Comparison of ENCODE assay signal across 29 cellular contexts in genomic region chr14:55904086-55904485, GRCh38.
DNase-seq lines count a peak whose midpoint lies in the region; ATAC-seq, FAIRE-seq and TF ChIP-seq lines count a peak whose summit lies in the region.
"Had no signal": no experiment of that assay in that cellular context is flagged by ENCODE, and none has a peak within 500 bp of the region (broad histone marks: within the 10 kb centered on the region; RNA-seq: fewer than 3 reads in every experiment).

No MANE protein-coding gene starts in this region.

- H3K4me3 ChIP-seq in neuronal stem cell (ENCODE audit: low read length in 2 of 2): no peak overlapping the region
- no peak overlapping the region for H3K4me3 ChIP-seq in adrenal gland
- H3K4me3 ChIP-seq: BLaER1 treated with 17β-estradiol and CSF1 and Interleukin-3, amounts not matched to agents 10 nM and 100 nM; GM12878; MG63 had no signal

- no peak overlapping the region for H4K91ac ChIP-seq in neuronal stem cell (ENCODE audit: low read depth, low read length, poor library complexity)

- H2BK5ac ChIP-seq in neuronal stem cell (ENCODE audit: low read length): no peak overlapping the region

- no peak overlapping the region for H2BK120ac ChIP-seq in neuronal stem cell (ENCODE audit: low read depth, low read length)

- TF ChIP-seq CTCF in CD4-positive, alpha-beta T cell (IDR thresholded peaks at IDR 0.05): no peak
- no peak for TF ChIP-seq CTCF in adrenal gland (IDR thresholded peaks at IDR 0.05)

- no peak overlapping the region for H3K9ac ChIP-seq in neuronal stem cell (ENCODE audit: low read depth, low read length, poor library complexity)
- H3K9ac ChIP-seq: BLaER1 treated with 17β-estradiol and CSF1 and Interleukin-3, amounts not matched to agents 10 nM and 100 nM had no signal

- H3K27me3 ChIP-seq in CD4-positive, alpha-beta T cell (ENCODE audit: control insufficient read depth, insufficient read depth, low read length): no peaks in the 10 kb centered on the region
- H3K27me3 ChIP-seq in neuronal stem cell (ENCODE audit: control insufficient read depth in 3 of 3, insufficient read depth in 3 of 3, low read depth in 1 of 3, low read length in 3 of 3) (no peaks in the 10 kb centered on the region), adrenal gland (no peaks in the 10 kb centered on the region)
- H3K27me3 ChIP-seq: BLaER1 treated with 17β-estradiol and CSF1 and Interleukin-3, amounts not matched to agents 10 nM and 100 nM; MG63 had no signal

- H3K14ac ChIP-seq in neuronal stem cell (ENCODE audit: low read length): no peak overlapping the region

- H3K79me1 ChIP-seq in neuronal stem cell (ENCODE audit: low read depth, low read length): no peaks in the 10 kb centered on the region

- no peak overlapping the region for H3K4me3 Mint-ChIP-seq in naive thymus-derived CD8-positive, alpha-beta T cell
- no peak overlapping the region for H3K4me3 Mint-ChIP-seq in CD4-positive, alpha-beta T cell
- H3K4me3 Mint-ChIP-seq: CD4-positive, alpha-beta memory T cell had no signal

- DNase-seq in HTR-8/SVneo (ENCODE audit: insufficient read length, low spot score) (no peak), fibroblast of peridontal ligament (ENCODE audit: extremely low read depth) (peak; percentile 24), myocyte (ENCODE audit: low read depth) (peak; percentile 31), neuronal stem cell (ENCODE audit: low spot score) (no peak), adrenal gland (no peak)
- no peak for DNase-seq in naive thymus-derived CD8-positive, alpha-beta T cell
- no peak for DNase-seq in CD4-positive, alpha-beta T cell
- DNase-seq: Caco-2; CD4-positive, alpha-beta memory T cell; DMS 273 treated with DMSO at 0.1 percent for 48 hours; DMS79; EL; GDM1; GOT3; HCEC 1CT; IMR-90; KG1; MG63; NCI-H1105 treated with DMSO at 0.1 percent for 48 hours; NCI-H146; NCI-H1930; NCI-H446 treated with DMSO at 0.1 percent for 48 hours; NCI-H526; NCI-H82; SHP77 had no signal

- no peaks in the 10 kb centered on the region for H3K36me3 Mint-ChIP-seq in naive thymus-derived CD8-positive, alpha-beta T cell
- no peaks in the 10 kb centered on the region for H3K36me3 Mint-ChIP-seq in CD4-positive, alpha-beta T cell (ENCODE audit: low read depth)
- H3K36me3 Mint-ChIP-seq: CD4-positive, alpha-beta memory T cell had no signal

- H3K4me1 ChIP-seq in neuronal stem cell (ENCODE audit: control insufficient read depth in 2 of 2, insufficient read depth in 1 of 2, low read depth in 1 of 2, low read length in 2 of 2) (no peaks in the 10 kb centered on the region), adrenal gland (replicated peaks in 1 of 2) (no peaks in the 10 kb centered on the region)
- H3K4me1 ChIP-seq: BLaER1 treated with 17β-estradiol and CSF1 and Interleukin-3, amounts not matched to agents 10 nM and 100 nM; Caco-2 had no signal

- H2BK15ac ChIP-seq in neuronal stem cell (ENCODE audit: low read length): no peak overlapping the region

- FAIRE-seq in HTR-8/SVneo (lab: Jason Lieb, UNC): peak; percentile 26
- FAIRE-seq: A204.1, GM12878 had no signal

- H3K36me3 ChIP-seq in neuronal stem cell (replicated peaks in 1 of 2; ENCODE audit: control insufficient read depth in 2 of 2, insufficient read depth in 2 of 2, low read length in 2 of 2) (no peaks in the 10 kb centered on the region), adrenal gland (replicated peaks in 1 of 2) (no peaks in the 10 kb centered on the region)
- H3K36me3 ChIP-seq: BLaER1 treated with 17β-estradiol and CSF1 and Interleukin-3, amounts not matched to agents 10 nM and 100 nM; MG63 had no signal

- no peak overlapping the region for H2AK5ac ChIP-seq in neuronal stem cell (ENCODE audit: low read depth, low read length)

- intact Hi-C loops in CD4-positive, alpha-beta T cell (cut with DNase I, micrococcal nuclease): no loop called here
- intact Hi-C loops in adrenal gland (cut with DNase I): no loop called here

- H3K9me3 Mint-ChIP-seq in naive thymus-derived CD8-positive, alpha-beta T cell: peaks cover 0 to 2% (median 0%) of the 10 kb centered on the region in 9 donors
- no peaks in the 10 kb centered on the region for H3K9me3 Mint-ChIP-seq in CD4-positive, alpha-beta T cell
- H3K9me3 Mint-ChIP-seq: CD4-positive, alpha-beta memory T cell had no signal

- no peak overlapping the region for H3K27ac ChIP-seq in CD4-positive, alpha-beta T cell (ENCODE audit: low read depth, low read length)
- H3K27ac ChIP-seq in neuronal stem cell (replicated peaks; ENCODE audit: low read length) (no peak overlapping the region), adrenal gland (no peak overlapping the region)
- H3K27ac ChIP-seq: BLaER1 treated with 17β-estradiol and CSF1 and Interleukin-3, amounts not matched to agents 10 nM and 100 nM; RWPE1 had no signal

- TF ChIP-seq POLR2A in adrenal gland (IDR thresholded peaks at IDR 0.05): no peak

- H3K27me3 Mint-ChIP-seq in naive thymus-derived CD8-positive, alpha-beta T cell: peaks cover 0 to 9% (median 0%) of the 10 kb centered on the region in 5 donors
- no peaks in the 10 kb centered on the region for H3K27me3 Mint-ChIP-seq in CD4-positive, alpha-beta T cell

- H3K4me1 Mint-ChIP-seq in naive thymus-derived CD8-positive, alpha-beta T cell: no peaks in the 10 kb centered on the region
- no peaks in the 10 kb centered on the region for H3K4me1 Mint-ChIP-seq in CD4-positive, alpha-beta T cell (ENCODE audit: low read depth)
- H3K4me1 Mint-ChIP-seq: CD4-positive, alpha-beta memory T cell had no signal

- H4K8ac ChIP-seq in neuronal stem cell (ENCODE audit: low read depth, low read length): no peak overlapping the region

- H3K18ac ChIP-seq in neuronal stem cell (ENCODE audit: low read length): no peak overlapping the region

- H3K23ac ChIP-seq in neuronal stem cell (ENCODE audit: low read depth, low read length, poor library complexity): no peak overlapping the region

- no peak overlapping the region for H3K4me2 ChIP-seq in neuronal stem cell (ENCODE audit: insufficient read depth, low read length, poor library complexity, severe bottlenecking)
- H3K4me2 ChIP-seq: BLaER1 treated with 17β-estradiol and CSF1 and Interleukin-3, amounts not matched to agents 10 nM and 100 nM had no signal

- CTCF ChIA-PET in CD4-positive, alpha-beta T cell (lab: Charles Lee): no interaction called here

- no peak overlapping the region for H3K4ac ChIP-seq in neuronal stem cell (ENCODE audit: low read length)

- no peak overlapping the region for H2AFZ ChIP-seq in neuronal stem cell (ENCODE audit: low read length)

- WGBS in neuronal stem cell (ENCODE audit: extremely low coverage in 2 of 2, insufficient read length in 2 of 2, insufficient replicate concordance in 1 of 2), 2 donors: no CpG with 5 or more reads among the region's 5 CpGs
- 83 to 93% (median 86%) methylated on average over 5 of the region's 5 CpGs for WGBS in adrenal gland, 4 donors

- H2BK12ac ChIP-seq in neuronal stem cell (ENCODE audit: low read length): no peak overlapping the region

- POLR2A ChIA-PET in naive thymus-derived CD8-positive, alpha-beta T cell (lab: Charles Lee): no interaction called here
- POLR2A ChIA-PET in CD4-positive, alpha-beta T cell (lab: Charles Lee): no interaction called here

- H3K27ac Mint-ChIP-seq in naive thymus-derived CD8-positive, alpha-beta T cell: peak overlapping the region in 1 of 10 donors; percentile 54
- no peak overlapping the region for H3K27ac Mint-ChIP-seq in CD4-positive, alpha-beta T cell
- H3K27ac Mint-ChIP-seq: CD4-positive, alpha-beta memory T cell had no signal

- no peak for ATAC-seq in naive thymus-derived CD8-positive, alpha-beta T cell
- no peak for ATAC-seq in CD4-positive, alpha-beta T cell (ENCODE audit: poor library complexity)
- ATAC-seq: GM12878 had no signal

- no peaks in the 10 kb centered on the region for H3K9me3 ChIP-seq in CD4-positive, alpha-beta T cell (ENCODE audit: control insufficient read depth, low read length)
- H3K9me3 ChIP-seq in neuronal stem cell (replicated peaks in 1 of 2; ENCODE audit: control insufficient read depth in 2 of 2, insufficient read depth in 1 of 2, low read depth in 1 of 2, low read length in 2 of 2): no peaks in the 10 kb centered on the region
- no peaks in the 10 kb centered on the region for H3K9me3 ChIP-seq in adrenal gland (replicated peaks in 1 of 3)
- H3K9me3 ChIP-seq: Caco-2, MG63 had no signal

Comparison
In these comparisons a context has a peak if more than half of its experiments do, and no peak if none do; other contexts are left out.
1. DNase-seq: peak in fibroblast of peridontal ligament (single experiment) and myocyte (single experiment); none in HTR-8/SVneo (single experiment), naive thymus-derived CD8-positive, alpha-beta T cell (0 of 10), CD4-positive, alpha-beta T cell (0 of 10), neuronal stem cell (single experiment) and adrenal gland (0 of 7).